ENCODE assay signal across 28 cellular contexts in genomic region chr4:159049780-159050375, GRCh38.
"Had no signal": no experiment of that assay in that cellular context is flagged by ENCODE, and none has a peak within 500 bp of the region (broad histone marks: within the 10 kb centered on the region; RNA-seq: fewer than 3 reads in every experiment).

No MANE protein-coding gene starts in this region.

- H3K36me3 ChIP-seq: brain microvascular endothelial cell, esophagus muscularis mucosa, gastrocnemius medialis, heart left ventricle had no signal

- H3K9me3 ChIP-seq: esophagus muscularis mucosa, gastrocnemius medialis, heart left ventricle had no signal

- ATAC-seq: activated CD4-positive, alpha-beta T cell treated with anti-CD3 and anti-CD28 coated beads for 36 hours; activated T-cell treated with anti-CD3 and anti-CD28 coated beads, Interleukin-2, amount 50 U/mL, for 72 hours; effector memory CD8-positive, alpha-beta T cell; foreskin keratinocyte; gastrocnemius medialis; heart left ventricle had no signal

- H3K27ac ChIP-seq: brain microvascular endothelial cell, esophagus muscularis mucosa, foreskin keratinocyte, gastrocnemius medialis, heart left ventricle had no signal

- H3K4me1 ChIP-seq: foreskin keratinocyte had no signal

- H3K4me3 ChIP-seq: esophagus muscularis mucosa, gastrocnemius medialis, heart left ventricle had no signal

- H3K4me1 Mint-ChIP-seq: central memory CD8-positive, alpha-beta T cell had no signal

- H3K27ac Mint-ChIP-seq: activated CD4-positive, alpha-beta memory T cell treated with anti-CD3 and anti-CD28 coated beads, Interleukin-2, amount 10 ng/mL, durations not matched to agents 7 days and 5 days; activated CD4-positive, alpha-beta T cell treated with anti-CD3 and anti-CD28 coated beads for 36 hours; activated CD4-positive, alpha-beta T cell treated with anti-CD3 and anti-CD28 coated beads, Interleukin-2, amount 10 ng/mL, durations not matched to agents 24 days and 14 days; activated naive CD8-positive, alpha-beta T cell; activated T-cell treated with anti-CD3 and anti-CD28 coated beads, Interleukin-2, amount 50 U/mL, for 24 hours; activated T-cell treated with anti-CD3 and anti-CD28 coated beads, Interleukin-2, amount 50 U/mL, for 72 hours; effector memory CD8-positive, alpha-beta T cell had no signal

- H3K36me3 Mint-ChIP-seq: activated naive CD8-positive, alpha-beta T cell had no signal

- DNase-seq: activated CD4-positive, alpha-beta memory T cell treated with anti-CD3 and anti-CD28 coated beads, Interleukin-2, amount 10 ng/mL, durations not matched to agents 7 days and 5 days; activated CD4-positive, alpha-beta T cell treated with anti-CD3 and anti-CD28 coated beads for 36 hours; activated CD4-positive, alpha-beta T cell treated with anti-CD3 and anti-CD28 coated beads, Interleukin-2, amount 10 ng/mL, durations not matched to agents 24 days and 14 days; activated CD4-positive, CD25-positive, alpha-beta regulatory T cell; activated CD4-positive, CD25-positive, alpha-beta regulatory T cell treated with anti-CD3 and anti-CD28 coated beads, Interleukin-2, amount 50 U/mL, for 72 hours; activated CD8-positive, alpha-beta memory T cell treated with anti-CD3 and anti-CD28 coated beads, Interleukin-2, amount 50 U/mL, for 48 hours; activated gamma-delta T cell; activated naive CD4-positive, alpha-beta T cell treated with anti-CD3 and anti-CD28 coated beads, Interleukin-2, amount 50 U/mL, for 16 hours; activated naive CD4-positive, alpha-beta T cell treated with Interleukin-2 at 50 U/mL for 16 hours; activated T-cell treated with anti-CD3 and anti-CD28 coated beads for 4 hours; activated T-cell treated with anti-CD3 and anti-CD28 coated beads, Interleukin-2, amount 50 U/mL, for 24 hours; activated T-cell treated with anti-CD3 and anti-CD28 coated beads, Interleukin-2, amount 50 U/mL, for 72 hours; amniotic stem cell; anterior cingulate cortex; brain microvascular endothelial cell; cortex of kidney; dermis blood vessel endothelial cell; effector CD4-positive, alpha-beta T cell; effector memory CD8-positive, alpha-beta T cell; erythroblast; foreskin keratinocyte; gastrocnemius medialis; glutamatergic neuron; heart left ventricle; T-helper 2 cell had no signal

- H3K4me3 Mint-ChIP-seq: activated CD4-positive, alpha-beta memory T cell treated with anti-CD3 and anti-CD28 coated beads, Interleukin-2, amount 10 ng/mL, durations not matched to agents 7 days and 5 days; activated CD4-positive, alpha-beta T cell treated with anti-CD3 and anti-CD28 coated beads for 36 hours; activated CD4-positive, alpha-beta T cell treated with anti-CD3 and anti-CD28 coated beads, Interleukin-2, amount 10 ng/mL, durations not matched to agents 24 days and 14 days; activated naive CD8-positive, alpha-beta T cell; activated T-cell treated with anti-CD3 and anti-CD28 coated beads, Interleukin-2, amount 50 U/mL, for 24 hours; activated T-cell treated with anti-CD3 and anti-CD28 coated beads, Interleukin-2, amount 50 U/mL, for 72 hours; central memory CD8-positive, alpha-beta T cell; effector memory CD8-positive, alpha-beta T cell had no signal

- H3K27me3 ChIP-seq: brain microvascular endothelial cell, esophagus muscularis mucosa, gastrocnemius medialis, heart left ventricle had no signal

- H3K9me3 Mint-ChIP-seq: activated CD4-positive, alpha-beta memory T cell treated with anti-CD3 and anti-CD28 coated beads, Interleukin-2, amount 10 ng/mL, durations not matched to agents 7 days and 5 days; activated CD4-positive, alpha-beta T cell treated with anti-CD3 and anti-CD28 coated beads, Interleukin-2, amount 10 ng/mL, durations not matched to agents 24 days and 14 days; activated T-cell treated with anti-CD3 and anti-CD28 coated beads, Interleukin-2, amount 50 U/mL, for 24 hours; activated T-cell treated with anti-CD3 and anti-CD28 coated beads, Interleukin-2, amount 50 U/mL, for 72 hours; central memory CD8-positive, alpha-beta T cell; effector memory CD8-positive, alpha-beta T cell had no signal
